In the genomic region with DNA sequence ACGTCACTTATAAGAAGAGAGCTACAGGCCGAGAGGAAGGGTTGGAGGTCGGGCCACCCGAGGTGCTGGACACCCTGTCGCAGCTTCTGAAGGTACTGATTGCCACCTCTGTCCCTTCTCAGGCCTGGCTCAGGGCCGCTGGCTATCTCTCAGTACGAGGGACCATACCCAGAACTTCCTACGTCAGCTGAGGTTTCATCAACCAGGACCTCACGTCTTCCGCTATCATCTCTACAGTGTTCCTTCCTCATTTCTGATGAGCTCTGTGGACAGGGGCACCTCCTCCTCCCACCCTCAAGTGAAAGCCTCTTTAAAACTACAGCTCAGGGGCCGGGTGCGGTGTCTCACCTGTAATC, we compare ENCODE assay signal across 17 cellular contexts. TPM values are rescaled to one million over a fixed set of nuclear protein-coding genes. Genes with fewer than 3 reads are reported as not detected.
A peak's percentile ranks its signal among the peaks of the same experiment; 100 is the strongest.
DNase-seq lines count a peak whose midpoint lies in the region; ATAC-seq, FAIRE-seq and TF ChIP-seq lines count a peak whose summit lies in the region.
"Had no signal": no experiment of that assay in that cellular context is flagged by ENCODE, and none has a peak within 500 bp of the region (broad histone marks: within the 10 kb centered on the region; RNA-seq: fewer than 3 reads in every experiment).

No MANE protein-coding gene starts in this region.

- H3K27ac Mint-ChIP-seq in chondrocyte (ENCODE audit: unreplicated experiment) (peak overlapping the region; percentile 8), neural progenitor cell (peak overlapping the region; percentile 46)

- no peak overlapping the region for H2AFZ ChIP-seq in neural progenitor cell (replicated peaks)

- no peaks in the 10 kb centered on the region for H3K79me2 ChIP-seq in neural progenitor cell (ENCODE audit: low read depth)

- H3K36me3 ChIP-seq in neural progenitor cell = no peaks in the 10 kb centered on the region
- peaks cover 68% of the 10 kb centered on the region for H3K36me3 ChIP-seq in effector memory CD4-positive, alpha-beta T cell (ENCODE audit: control insufficient read depth, insufficient read depth, low read length)
- H3K36me3 ChIP-seq: ovary had no signal

- FAIRE-seq in GM12891 (lab: Jason Lieb, UNC) = no peak
- FAIRE-seq: RCC 7860 had no signal

- no peak overlapping the region for H3K27ac ChIP-seq in neural progenitor cell
- H3K27ac ChIP-seq in effector memory CD4-positive, alpha-beta T cell (ENCODE audit: insufficient read depth, low read length, poor library complexity, severe bottlenecking) = no peak overlapping the region
- H3K27ac ChIP-seq: ovary had no signal

- no peak overlapping the region for H3K4me3 Mint-ChIP-seq in chondrocyte (ENCODE audit: unreplicated experiment)
- no peak overlapping the region for H3K4me3 Mint-ChIP-seq in neural progenitor cell

- no peaks in the 10 kb centered on the region for H3F3A ChIP-seq in neural progenitor cell (ENCODE audit: low read depth)

- no peaks in the 10 kb centered on the region for H3K4me1 Mint-ChIP-seq in chondrocyte (ENCODE audit: low read depth)
- H3K4me1 Mint-ChIP-seq in neural progenitor cell = no peaks in the 10 kb centered on the region

- H3K27me3 Mint-ChIP-seq in chondrocyte (ENCODE audit: low read depth) = no peaks in the 10 kb centered on the region
- H3K27me3 Mint-ChIP-seq in neural progenitor cell (ENCODE audit: insufficient read depth, low read depth) = no peaks in the 10 kb centered on the region

- H3K9me3 Mint-ChIP-seq in chondrocyte (ENCODE audit: low read depth) (no peaks in the 10 kb centered on the region), neural progenitor cell (no peaks in the 10 kb centered on the region)

- no peak overlapping the region for H3K9ac ChIP-seq in neural progenitor cell

- TF ChIP-seq CTCF in chondrocyte (IDR thresholded peaks at IDR 0.05) (no peak), neural progenitor cell (IDR thresholded peaks at IDR 0.05) (no peak)

- H3K4me2 ChIP-seq in neural progenitor cell = no peak overlapping the region

- H3K36me3 Mint-ChIP-seq in chondrocyte (ENCODE audit: low read depth) (peaks cover 19% of the 10 kb centered on the region), neural progenitor cell (peaks cover 12% of the 10 kb centered on the region)

- no peaks in the 10 kb centered on the region for H3K27me3 ChIP-seq in neural progenitor cell
- no peaks in the 10 kb centered on the region for H3K27me3 ChIP-seq in effector memory CD4-positive, alpha-beta T cell (replicated peaks; ENCODE audit: control insufficient read depth, insufficient read depth, low read length, poor library complexity, severe bottlenecking)
- H3K27me3 ChIP-seq: MG63, ovary had no signal

- no peaks in the 10 kb centered on the region for H3K4me1 ChIP-seq in neural progenitor cell
- no peaks in the 10 kb centered on the region for H3K4me1 ChIP-seq in effector memory CD4-positive, alpha-beta T cell (ENCODE audit: control insufficient read depth, insufficient read depth, low read length, poor library complexity, severe bottlenecking)

- peak; percentile 52 for DNase-seq in Ammon's horn (ENCODE audit: low spot score)
- peak; percentile 91 to 93 for DNase-seq in Kasumi-1 (lab: John Stamatoyannopoulos, UW)
- DNase-seq in chondrocyte (ENCODE audit: low spot score) = no peak
- no peak for DNase-seq in neural progenitor cell (ENCODE audit: low spot score)
- no peak for DNase-seq in effector memory CD4-positive, alpha-beta T cell
- no peak for DNase-seq in GM12891 (ENCODE audit: insufficient read length, low spot score)
- DNase-seq: activated CD4-positive, alpha-beta T cell treated with anti-CD3 and anti-CD28 coated beads, Interleukin-2, amount 50 U/mL, for 48 hours; activated gamma-delta T cell treated with Interleukin-2 at 50 U/mL for 16 hours; activated T-cell treated with anti-CD3 and anti-CD28 coated beads for 4 hours; DMS79 treated with DMSO at 0.1 percent for 48 hours; MG63; ovary had no signal

- ATAC-seq in GM19463 (IDR thresholded peaks at IDR 0.05; ENCODE audit: unreplicated experiment) (no peak), GM21529 (IDR thresholded peaks at IDR 0.05; ENCODE audit: unreplicated experiment) (no peak)
- ATAC-seq: HCT116, left lobe of liver had no signal

- TF ChIP-seq POLR2A in GM12891 (IDR thresholded peaks at IDR 0.05; ENCODE audit: low read depth, low read length) = no peak

- no peaks in the 10 kb centered on the region for H4K20me1 ChIP-seq in neural progenitor cell (ENCODE audit: low read depth)

- H3K4me3 ChIP-seq in neural progenitor cell = no peak overlapping the region
- H3K4me3 ChIP-seq in effector memory CD4-positive, alpha-beta T cell (ENCODE audit: insufficient read depth, low read depth, low read length, poor library complexity, severe bottlenecking) = no peak overlapping the region
- H3K4me3 ChIP-seq: MG63, ovary had no signal

- H3K9me3 ChIP-seq in neural progenitor cell (ENCODE audit: low read depth) = no peaks in the 10 kb centered on the region
- H3K9me3 ChIP-seq in effector memory CD4-positive, alpha-beta T cell (ENCODE audit: control insufficient read depth, low read length) = no peaks in the 10 kb centered on the region
- H3K9me3 ChIP-seq: MG63, ovary had no signal

TF ChIP-seq in GM12891, 5 proteins besides CTCF, POLR2A, EP300 and RAD21:
- TF ChIP-seq PAX5 (IDR thresholded peaks at IDR 0.05; ENCODE audit: insufficient read depth, low read length, severe bottlenecking) = no peak

RNA-seq across cellular contexts. Expression of a gene that starts 58.2 kb away (rescaled TPM):
- total RNA-seq in chondrocyte (27.3 to 31.7 TPM (median 29.9 TPM) in 3 replicates), neural progenitor cell (ENCODE audit: low replicate concordance) (12.1 and 13.6 TPM in 2 replicates)
- 30.4 TPM for polyA plus RNA-seq in GM12891 (2012; ENCODE audit: low read depth, missing spikeins)

Comparison
In these comparisons a context has a peak if more than half of its experiments do, and no peak if none do; other contexts are left out.
1. DNase-seq: peak in Ammon's horn (single experiment) and Kasumi-1 (2 of 2); none in chondrocyte (single experiment), neural progenitor cell (single experiment), effector memory CD4-positive, alpha-beta T cell (0 of 3) and GM12891 (single experiment).